ENCODE assay signal across 1 cellular context in the genomic region with DNA sequence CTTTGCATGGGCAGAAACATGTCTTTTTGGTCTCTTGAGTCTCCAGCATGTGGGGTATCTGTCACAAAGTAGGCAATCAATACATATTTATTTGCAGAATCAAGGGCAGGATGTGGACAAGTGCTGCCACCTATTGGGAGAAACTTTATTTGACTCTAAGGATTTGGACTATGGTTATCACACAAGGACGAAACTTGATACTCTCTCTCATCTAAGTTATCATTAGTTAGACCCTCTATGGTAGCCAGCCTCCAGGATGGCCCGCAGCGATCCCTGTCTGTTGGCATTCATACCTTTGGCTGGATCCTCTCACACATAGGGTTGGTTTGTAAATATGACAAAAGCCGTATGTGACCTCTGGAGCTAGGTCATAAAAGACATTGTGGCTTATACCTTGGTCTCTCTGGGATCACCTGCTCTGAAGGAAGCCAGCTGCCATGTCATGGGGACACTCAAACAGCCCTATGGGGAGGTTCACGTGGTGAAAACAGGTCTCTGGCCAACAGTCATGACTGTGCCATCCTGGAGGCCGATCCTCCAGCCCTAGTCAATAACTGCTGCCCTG.
A peak's percentile ranks its signal among the peaks of the same experiment; 100 is the strongest.
TF ChIP-seq lines count a peak whose summit lies in the region.

No MANE protein-coding gene starts in this region.

TF ChIP-seq in HepG2, 621 proteins besides CTCF, POLR2A, EP300 and RAD21 (continued from another document and continues in another):
- TF ChIP-seq, protein P1, sequence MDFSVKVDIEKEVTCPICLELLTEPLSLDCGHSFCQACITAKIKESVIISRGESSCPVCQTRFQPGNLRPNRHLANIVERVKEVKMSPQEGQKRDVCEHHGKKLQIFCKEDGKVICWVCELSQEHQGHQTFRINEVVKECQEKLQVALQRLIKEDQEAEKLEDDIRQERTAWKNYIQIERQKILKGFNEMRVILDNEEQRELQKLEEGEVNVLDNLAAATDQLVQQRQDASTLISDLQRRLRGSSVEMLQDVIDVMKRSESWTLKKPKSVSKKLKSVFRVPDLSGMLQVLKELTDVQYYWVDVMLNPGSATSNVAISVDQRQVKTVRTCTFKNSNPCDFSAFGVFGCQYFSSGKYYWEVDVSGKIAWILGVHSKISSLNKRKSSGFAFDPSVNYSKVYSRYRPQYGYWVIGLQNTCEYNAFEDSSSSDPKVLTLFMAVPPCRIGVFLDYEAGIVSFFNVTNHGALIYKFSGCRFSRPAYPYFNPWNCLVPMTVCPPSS (IDR thresholded peaks at IDR 0.05), result no peak
- TF ChIP-seq IRF2 (CRISPR knock-in tag; IDR thresholded peaks at IDR 0.05) (0 out of 2 replicates have a peak, but pooled peaks have one; percentile 22), ZFX (CRISPR knock-in tag; IDR thresholded peaks at IDR 0.05; ENCODE audit: low read depth) (no peak), ZC3H13 (CRISPR knock-in tag; IDR thresholded peaks at IDR 0.05) (no peak), MIER3 (CRISPR knock-in tag; IDR thresholded peaks at IDR 0.05; ENCODE audit: borderline replicate concordance) (no peak; the same call in 1 of the 2 replicates), ZNF678 (CRISPR knock-in tag; IDR thresholded peaks at IDR 0.05) (no peak), KDM4B (CRISPR knock-in tag; IDR thresholded peaks at IDR 0.05) (no peak), ZNF160 (CRISPR knock-in tag; IDR thresholded peaks at IDR 0.05) (no peak), NFATC3 (CRISPR knock-in tag; IDR thresholded peaks at IDR 0.05) (no peak), ZNF550 (CRISPR knock-in tag; IDR thresholded peaks at IDR 0.05; ENCODE audit: borderline replicate concordance) (no peak), ZSCAN9 (CRISPR knock-in tag; IDR thresholded peaks at IDR 0.05; ENCODE audit: borderline replicate concordance) (no peak), NR2F1 (CRISPR knock-in tag; IDR thresholded peaks at IDR 0.05) (0 out of 4 replicates have a peak, but pooled peaks of 1 of the 2 experiments have one; percentile 27), ZNF343 (CRISPR knock-in tag; IDR thresholded peaks at IDR 0.05) (no peak), KLF13 (CRISPR knock-in tag; IDR thresholded peaks at IDR 0.05) (no peak), FOXA1 (IDR thresholded peaks at IDR 0.05) (no peak), FOXA1 (CRISPR knock-in tag; IDR thresholded peaks at IDR 0.05) (no peak), ZNF615 (CRISPR knock-in tag; IDR thresholded peaks at IDR 0.05; ENCODE audit: borderline replicate concordance) (no peak), SP4 (CRISPR knock-in tag; IDR thresholded peaks at IDR 0.05) (no peak), ARNT2 (CRISPR knock-in tag; IDR thresholded peaks at IDR 0.05; ENCODE audit: low read depth) (no peak), ZBTB7B (CRISPR knock-in tag; IDR thresholded peaks at IDR 0.05) (no peak), SMAD3 (CRISPR knock-in tag; IDR thresholded peaks at IDR 0.05) (0 out of 2 replicates have a peak, but pooled peaks have one; percentile 43), ZNF747 (CRISPR knock-in tag; IDR thresholded peaks at IDR 0.05; ENCODE audit: borderline replicate concordance) (no peak), GLI4 (CRISPR knock-in tag; IDR thresholded peaks at IDR 0.05; ENCODE audit: borderline replicate concordance) (no peak), ZNF879 (CRISPR knock-in tag; IDR thresholded peaks at IDR 0.05) (no peak), SOX6 (IDR thresholded peaks at IDR 0.05) (no peak), SOX6 (CRISPR knock-in tag; IDR thresholded peaks at IDR 0.05) (no peak), PHF8 (CRISPR knock-in tag; IDR thresholded peaks at IDR 0.05) (no peak), NBN (conservative IDR thresholded peaks at IDR 0.05) (no peak), REL (CRISPR knock-in tag; conservative IDR thresholded peaks at IDR 0.05) (no peak), NCOA5 (CRISPR knock-in tag; IDR thresholded peaks at IDR 0.05) (no peak), U2AF2 (IDR thresholded peaks at IDR 0.05; ENCODE audit: low read depth, low read length) (no peak), PPARG (CRISPR knock-in tag; conservative IDR thresholded peaks at IDR 0.05) (no peak), ZNF883 (CRISPR knock-in tag; IDR thresholded peaks at IDR 0.05; ENCODE audit: not compliant biosample characterization) (no peak), YEATS2 (CRISPR knock-in tag; IDR thresholded peaks at IDR 0.05; ENCODE audit: borderline replicate concordance) (peak; percentile 25; the same call in 1 of the 2 replicates), LCORL (IDR thresholded peaks at IDR 0.05) (no peak), LCORL (CRISPR knock-in tag; IDR thresholded peaks at IDR 0.05) (peak; percentile 38; the same call in 1 of the 2 replicates), KLF16 (CRISPR knock-in tag; IDR thresholded peaks at IDR 0.05) (no peak), GZF1 (CRISPR knock-in tag; IDR thresholded peaks at IDR 0.05) (no peak), CREB1 (IDR thresholded peaks at IDR 0.05) (no peak), CREB1 (CRISPR knock-in tag; IDR thresholded peaks at IDR 0.05) (no peak)
- TF ChIP-seq, protein P2, sequence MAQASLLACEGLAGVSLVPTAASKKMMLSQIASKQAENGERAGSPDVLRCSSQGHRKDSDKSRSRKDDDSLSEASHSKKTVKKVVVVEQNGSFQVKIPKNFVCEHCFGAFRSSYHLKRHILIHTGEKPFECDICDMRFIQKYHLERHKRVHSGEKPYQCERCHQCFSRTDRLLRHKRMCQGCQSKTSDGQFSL (CRISPR knock-in tag; IDR thresholded peaks at IDR 0.05), result no peak
- TF ChIP-seq, protein P3, sequence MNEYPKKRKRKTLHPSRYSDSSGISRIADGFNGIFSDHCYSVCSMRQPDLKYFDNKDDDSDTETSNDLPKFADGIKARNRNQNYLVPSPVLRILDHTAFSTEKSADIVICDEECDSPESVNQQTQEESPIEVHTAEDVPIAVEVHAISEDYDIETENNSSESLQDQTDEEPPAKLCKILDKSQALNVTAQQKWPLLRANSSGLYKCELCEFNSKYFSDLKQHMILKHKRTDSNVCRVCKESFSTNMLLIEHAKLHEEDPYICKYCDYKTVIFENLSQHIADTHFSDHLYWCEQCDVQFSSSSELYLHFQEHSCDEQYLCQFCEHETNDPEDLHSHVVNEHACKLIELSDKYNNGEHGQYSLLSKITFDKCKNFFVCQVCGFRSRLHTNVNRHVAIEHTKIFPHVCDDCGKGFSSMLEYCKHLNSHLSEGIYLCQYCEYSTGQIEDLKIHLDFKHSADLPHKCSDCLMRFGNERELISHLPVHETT (CRISPR knock-in tag; conservative IDR thresholded peaks at IDR 0.05), result no peak
- TF ChIP-seq, protein P4, sequence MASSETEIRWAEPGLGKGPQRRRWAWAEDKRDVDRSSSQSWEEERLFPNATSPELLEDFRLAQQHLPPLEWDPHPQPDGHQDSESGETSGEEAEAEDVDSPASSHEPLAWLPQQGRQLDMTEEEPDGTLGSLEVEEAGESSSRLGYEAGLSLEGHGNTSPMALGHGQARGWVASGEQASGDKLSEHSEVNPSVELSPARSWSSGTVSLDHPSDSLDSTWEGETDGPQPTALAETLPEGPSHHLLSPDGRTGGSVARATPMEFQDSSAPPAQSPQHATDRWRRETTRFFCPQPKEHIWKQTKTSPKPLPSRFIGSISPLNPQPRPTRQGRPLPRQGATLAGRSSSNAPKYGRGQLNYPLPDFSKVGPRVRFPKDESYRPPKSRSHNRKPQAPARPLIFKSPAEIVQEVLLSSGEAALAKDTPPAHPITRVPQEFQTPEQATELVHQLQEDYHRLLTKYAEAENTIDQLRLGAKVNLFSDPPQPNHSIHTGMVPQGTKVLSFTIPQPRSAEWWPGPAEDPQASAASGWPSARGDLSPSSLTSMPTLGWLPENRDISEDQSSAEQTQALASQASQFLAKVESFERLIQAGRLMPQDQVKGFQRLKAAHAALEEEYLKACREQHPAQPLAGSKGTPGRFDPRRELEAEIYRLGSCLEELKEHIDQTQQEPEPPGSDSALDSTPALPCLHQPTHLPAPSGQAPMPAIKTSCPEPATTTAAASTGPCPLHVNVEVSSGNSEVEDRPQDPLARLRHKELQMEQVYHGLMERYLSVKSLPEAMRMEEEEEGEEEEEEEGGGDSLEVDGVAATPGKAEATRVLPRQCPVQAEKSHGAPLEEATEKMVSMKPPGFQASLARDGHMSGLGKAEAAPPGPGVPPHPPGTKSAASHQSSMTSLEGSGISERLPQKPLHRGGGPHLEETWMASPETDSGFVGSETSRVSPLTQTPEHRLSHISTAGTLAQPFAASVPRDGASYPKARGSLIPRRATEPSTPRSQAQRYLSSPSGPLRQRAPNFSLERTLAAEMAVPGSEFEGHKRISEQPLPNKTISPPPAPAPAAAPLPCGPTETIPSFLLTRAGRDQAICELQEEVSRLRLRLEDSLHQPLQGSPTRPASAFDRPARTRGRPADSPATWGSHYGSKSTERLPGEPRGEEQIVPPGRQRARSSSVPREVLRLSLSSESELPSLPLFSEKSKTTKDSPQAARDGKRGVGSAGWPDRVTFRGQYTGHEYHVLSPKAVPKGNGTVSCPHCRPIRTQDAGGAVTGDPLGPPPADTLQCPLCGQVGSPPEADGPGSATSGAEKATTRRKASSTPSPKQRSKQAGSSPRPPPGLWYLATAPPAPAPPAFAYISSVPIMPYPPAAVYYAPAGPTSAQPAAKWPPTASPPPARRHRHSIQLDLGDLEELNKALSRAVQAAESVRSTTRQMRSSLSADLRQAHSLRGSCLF (CRISPR knock-in tag; IDR thresholded peaks at IDR 0.05; ENCODE audit: borderline replicate concordance), result no peak
- TF ChIP-seq, protein P5, sequence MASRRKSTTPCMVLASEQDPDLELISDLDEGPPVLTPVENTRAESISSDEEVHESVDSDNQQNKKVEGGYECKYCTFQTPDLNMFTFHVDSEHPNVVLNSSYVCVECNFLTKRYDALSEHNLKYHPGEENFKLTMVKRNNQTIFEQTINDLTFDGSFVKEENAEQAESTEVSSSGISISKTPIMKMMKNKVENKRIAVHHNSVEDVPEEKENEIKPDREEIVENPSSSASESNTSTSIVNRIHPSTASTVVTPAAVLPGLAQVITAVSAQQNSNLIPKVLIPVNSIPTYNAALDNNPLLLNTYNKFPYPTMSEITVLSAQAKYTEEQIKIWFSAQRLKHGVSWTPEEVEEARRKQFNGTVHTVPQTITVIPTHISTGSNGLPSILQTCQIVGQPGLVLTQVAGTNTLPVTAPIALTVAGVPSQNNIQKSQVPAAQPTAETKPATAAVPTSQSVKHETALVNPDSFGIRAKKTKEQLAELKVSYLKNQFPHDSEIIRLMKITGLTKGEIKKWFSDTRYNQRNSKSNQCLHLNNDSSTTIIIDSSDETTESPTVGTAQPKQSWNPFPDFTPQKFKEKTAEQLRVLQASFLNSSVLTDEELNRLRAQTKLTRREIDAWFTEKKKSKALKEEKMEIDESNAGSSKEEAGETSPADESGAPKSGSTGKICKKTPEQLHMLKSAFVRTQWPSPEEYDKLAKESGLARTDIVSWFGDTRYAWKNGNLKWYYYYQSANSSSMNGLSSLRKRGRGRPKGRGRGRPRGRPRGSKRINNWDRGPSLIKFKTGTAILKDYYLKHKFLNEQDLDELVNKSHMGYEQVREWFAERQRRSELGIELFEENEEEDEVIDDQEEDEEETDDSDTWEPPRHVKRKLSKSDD (CRISPR knock-in tag; IDR thresholded peaks at IDR 0.05; ENCODE audit: low read depth), result no peak
- TF ChIP-seq, protein P6, sequence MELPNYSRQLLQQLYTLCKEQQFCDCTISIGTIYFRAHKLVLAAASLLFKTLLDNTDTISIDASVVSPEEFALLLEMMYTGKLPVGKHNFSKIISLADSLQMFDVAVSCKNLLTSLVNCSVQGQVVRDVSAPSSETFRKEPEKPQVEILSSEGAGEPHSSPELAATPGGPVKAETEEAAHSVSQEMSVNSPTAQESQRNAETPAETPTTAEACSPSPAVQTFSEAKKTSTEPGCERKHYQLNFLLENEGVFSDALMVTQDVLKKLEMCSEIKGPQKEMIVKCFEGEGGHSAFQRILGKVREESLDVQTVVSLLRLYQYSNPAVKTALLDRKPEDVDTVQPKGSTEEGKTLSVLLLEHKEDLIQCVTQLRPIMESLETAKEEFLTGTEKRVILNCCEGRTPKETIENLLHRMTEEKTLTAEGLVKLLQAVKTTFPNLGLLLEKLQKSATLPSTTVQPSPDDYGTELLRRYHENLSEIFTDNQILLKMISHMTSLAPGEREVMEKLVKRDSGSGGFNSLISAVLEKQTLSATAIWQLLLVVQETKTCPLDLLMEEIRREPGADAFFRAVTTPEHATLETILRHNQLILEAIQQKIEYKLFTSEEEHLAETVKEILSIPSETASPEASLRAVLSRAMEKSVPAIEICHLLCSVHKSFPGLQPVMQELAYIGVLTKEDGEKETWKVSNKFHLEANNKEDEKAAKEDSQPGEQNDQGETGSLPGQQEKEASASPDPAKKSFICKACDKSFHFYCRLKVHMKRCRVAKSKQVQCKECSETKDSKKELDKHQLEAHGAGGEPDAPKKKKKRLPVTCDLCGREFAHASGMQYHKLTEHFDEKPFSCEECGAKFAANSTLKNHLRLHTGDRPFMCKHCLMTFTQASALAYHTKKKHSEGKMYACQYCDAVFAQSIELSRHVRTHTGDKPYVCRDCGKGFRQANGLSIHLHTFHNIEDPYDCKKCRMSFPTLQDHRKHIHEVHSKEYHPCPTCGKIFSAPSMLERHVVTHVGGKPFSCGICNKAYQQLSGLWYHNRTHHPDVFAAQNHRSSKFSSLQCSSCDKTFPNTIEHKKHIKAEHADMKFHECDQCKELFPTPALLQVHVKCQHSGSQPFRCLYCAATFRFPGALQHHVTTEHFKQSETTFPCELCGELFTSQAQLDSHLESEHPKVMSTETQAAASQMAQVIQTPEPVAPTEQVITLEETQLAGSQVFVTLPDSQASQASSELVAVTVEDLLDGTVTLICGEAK (IDR thresholded peaks at IDR 0.05), result no peak
- TF ChIP-seq, protein P6 (CRISPR knock-in tag; IDR thresholded peaks at IDR 0.05), result no peak
- TF ChIP-seq, protein P7, sequence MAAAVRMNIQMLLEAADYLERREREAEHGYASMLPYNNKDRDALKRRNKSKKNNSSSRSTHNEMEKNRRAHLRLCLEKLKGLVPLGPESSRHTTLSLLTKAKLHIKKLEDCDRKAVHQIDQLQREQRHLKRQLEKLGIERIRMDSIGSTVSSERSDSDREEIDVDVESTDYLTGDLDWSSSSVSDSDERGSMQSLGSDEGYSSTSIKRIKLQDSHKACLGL (CRISPR knock-in tag; IDR thresholded peaks at IDR 0.05), result no peak
